In the genomic region with DNA sequence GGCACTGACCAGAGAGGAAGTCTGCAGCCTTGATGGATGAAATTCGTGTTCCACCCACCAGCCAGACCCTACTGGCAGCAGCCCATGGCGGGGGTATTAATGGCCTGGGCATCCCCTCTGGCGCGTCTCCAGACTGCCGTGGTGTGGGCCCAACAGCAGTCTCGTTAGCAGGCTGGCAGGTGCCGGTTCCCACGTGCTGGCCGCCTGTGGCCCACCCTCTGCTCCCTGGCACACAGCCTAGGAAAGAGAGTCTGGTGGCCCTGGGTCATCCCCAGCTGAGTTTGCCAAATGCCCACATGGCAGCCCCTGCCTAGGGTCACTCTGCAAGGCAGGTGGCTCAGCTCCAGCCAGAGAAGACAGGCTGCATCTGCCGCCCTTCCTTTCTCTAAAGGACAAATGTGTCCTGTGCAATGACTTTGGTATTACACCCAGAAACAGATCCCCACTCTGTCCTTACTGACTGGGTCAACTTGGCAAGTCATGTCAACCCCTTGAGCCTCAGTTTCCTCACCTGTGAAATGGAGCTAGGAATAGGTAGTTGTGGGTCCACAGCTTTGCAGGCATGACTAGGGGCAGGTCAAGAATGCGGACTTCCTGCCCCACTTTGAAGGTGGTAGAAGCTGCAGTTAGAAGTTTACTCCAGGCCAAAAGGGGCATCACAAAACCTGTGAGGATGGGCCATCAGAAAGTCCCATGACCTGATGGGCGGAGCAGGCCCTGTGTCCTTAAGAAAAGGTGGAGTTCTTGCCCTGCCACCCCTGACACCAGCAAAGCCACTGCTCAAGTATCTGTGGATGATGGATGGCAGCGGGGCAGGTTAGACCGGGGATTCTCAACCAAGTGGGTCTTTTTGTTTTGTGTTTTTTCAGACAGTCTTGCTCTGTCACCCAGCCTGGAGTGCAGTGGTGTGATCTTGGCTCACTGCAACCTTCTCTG, we compare ENCODE assay signal across 31 cellular contexts.
DNase-seq lines count a peak whose midpoint lies in the region; ATAC-seq, FAIRE-seq and TF ChIP-seq lines count a peak whose summit lies in the region.
"Had no signal": no experiment of that assay in that cellular context is flagged by ENCODE, and none has a peak within 500 bp of the region (broad histone marks: within the 10 kb centered on the region; RNA-seq: fewer than 3 reads in every experiment).

No MANE protein-coding gene starts in this region.

- CTCF ChIA-PET in K562 (lab: Yijun Ruan, JAX; ENCODE audit: low intra/inter-chr PET ratio): no interaction called here

- no peak for TF ChIP-seq POLR2A in K562 (conservative IDR thresholded peaks at IDR 0.05)

- H3K9me3 ChIP-seq in BE2C (no peaks in the 10 kb centered on the region), K562 (replicated peaks; ENCODE audit: control insufficient read depth, insufficient read depth, low read depth, low read length) (no peaks in the 10 kb centered on the region)
- H3K9me3 ChIP-seq: mucosa of descending colon, suprapubic skin had no signal

- 90% methylated on average over 14 of the region's 14 CpGs for WGBS in K562 (ENCODE audit: insufficient coverage, low coverage, missing lambda C conversion rate)

- in situ Hi-C loops in K562 (cut with MboI): no loop called here

- H3K79me2 ChIP-seq in K562 (ENCODE audit: control insufficient read depth, insufficient read depth, low read length): no peaks in the 10 kb centered on the region

- TF ChIP-seq EP300 in K562 (IDR thresholded peaks at IDR 0.05; ENCODE audit: low read length): no peak

- no peaks in the 10 kb centered on the region for H4K20me1 ChIP-seq in K562 (replicated peaks; ENCODE audit: control insufficient read depth, insufficient read depth, low read length)

- no peaks in the 10 kb centered on the region for H3K9me1 ChIP-seq in K562 (ENCODE audit: control insufficient read depth, insufficient read depth, low read length)

- H3K36me3 ChIP-seq in BE2C (peaks cover 34% of the 10 kb centered on the region), K562 (ENCODE audit: control insufficient read depth, insufficient read depth, low read length) (peaks cover 23% of the 10 kb centered on the region; the same call in 2 of the 3 replicates)

- TF ChIP-seq RAD21 in K562 (CRISPR knock-in tag; conservative IDR thresholded peaks at IDR 0.05 in 1 of 2, IDR thresholded peaks at IDR 0.05 in 1 of 2): no peak

- no peak overlapping the region for H3K27ac ChIP-seq in K562 (ENCODE audit: extremely low read depth, low read depth, low read length)
- H3K27ac ChIP-seq: KMS-11, suprapubic skin, VCaP had no signal

- no peak for ATAC-seq in K562
- ATAC-seq in GM18511 (IDR thresholded peaks at IDR 0.05; ENCODE audit: unreplicated experiment): no peak
- ATAC-seq: activated CD4-positive, alpha-beta T cell treated with anti-CD3 and anti-CD28 coated beads for 36 hours; activated T-helper 17 cell treated with anti-CD3 and anti-CD28 coated beads, Interleukin-2, amount 50 U/mL, for 72 hours; left cardiac atrium; mucosa of descending colon; Panc1 had no signal

- DNase-seq in BE2C (peak; percentile 51), DMS 273 (lab: John Stamatoyannopoulos, UW; ENCODE audit: unreplicated experiment) (peak; percentile 69), K562 (ENCODE audit: extremely low read depth in 1 of 4, low spot score in 3 of 4) (no peak), myocyte (ENCODE audit: low read depth) (peak; percentile 89), NCI-H1436 treated with DMSO at 0.1 percent for 48 hours (lab: John Stamatoyannopoulos, UW) (no peak), NOMO-1 (lab: John Stamatoyannopoulos, UW; ENCODE audit: unreplicated experiment in 2 of 2) (no peak)
- DNase-seq: ACHN; activated CD4-positive, alpha-beta T cell treated with anti-CD3 and anti-CD28 coated beads for 36 hours; activated naive CD4-positive, alpha-beta T cell treated with anti-CD3 and anti-CD28 coated beads, Interleukin-2, amount 50 U/mL, for 16 hours; DMS53; H7; left cardiac atrium; mammary epithelial cell; MM.1S; NCI-H146; NCI-H2171 treated with DMSO at 0.1 percent for 48 hours; NCI-H526; nephron progenitor cell; small intestine; stimulated activated naive CD4-positive, alpha-beta T cell; T-helper 9 cell had no signal

- H3K27me3 ChIP-seq in BE2C (no peaks in the 10 kb centered on the region), K562 (ENCODE audit: control insufficient read depth in 2 of 2, insufficient read depth in 2 of 2, low read length in 2 of 2) (no peaks in the 10 kb centered on the region)
- H3K27me3 ChIP-seq: suprapubic skin had no signal

- H3K4me1 ChIP-seq in BE2C (peaks cover 10% of the 10 kb centered on the region), K562 (replicated peaks in 1 of 2; ENCODE audit: control insufficient read depth in 2 of 2, insufficient read depth in 2 of 2, low read length in 2 of 2) (peaks cover 0 to 8% of the 10 kb centered on the region in 2 experiments; a peak in 3 of 5 replicates)

- FAIRE-seq in K562 (lab: Jason Lieb, UNC): no peak
- FAIRE-seq: frontal cortex, G401.6, small intestine, urothelium cell line had no signal

- TF ChIP-seq CTCF in BE2C (IDR thresholded peaks at IDR 0.05; ENCODE audit: low read depth, low read length) (no peak), K562 (IDR thresholded peaks at IDR 0.05 in 2 of 3, conservative IDR thresholded peaks at IDR 0.05 in 1 of 3; ENCODE audit: insufficient read depth in 2 of 3, low read depth in 1 of 3, low read length in 3 of 3) (no peak)

- POLR2A ChIA-PET in K562 (lab: Yijun Ruan, JAX): no interaction called here

- no peak overlapping the region for H3K9ac ChIP-seq in K562 (ENCODE audit: insufficient read depth in 1 of 2, low read depth in 2 of 2, low read length in 2 of 2)
- H3K9ac ChIP-seq: KMS-11 had no signal

- no peak overlapping the region for H2AFZ ChIP-seq in K562 (ENCODE audit: low read depth, low read length)

- intact Hi-C loops in K562 (cut with micrococcal nuclease): no loop called here

- no TSS peak for BruUV-seq in K562 (replicated peaks; lab: Mats Ljungman, UMichigan)

- H3K4me3 ChIP-seq in BE2C (ENCODE audit: low read depth, low read length) (no peak overlapping the region), K562 (no peak overlapping the region)
- H3K4me3 ChIP-seq: mucosa of descending colon, suprapubic skin had no signal

- no peak overlapping the region for H3K4me2 ChIP-seq in K562 (ENCODE audit: insufficient read depth, low read length)
- H3K4me2 ChIP-seq: KMS-11 had no signal

TF ChIP-seq in K562, 482 proteins besides CTCF, POLR2A, EP300 and RAD21:
- TF ChIP-seq ZNF232 (CRISPR knock-in tag; IDR thresholded peaks at IDR 0.05): 0 out of 2 replicates have a peak, but pooled peaks have one; percentile 45
- no peak for TF ChIP-seq SRSF3 (IDR thresholded peaks at IDR 0.05; ENCODE audit: insufficient read depth, low read length)
- peak; percentile 41; the same call in 1 of the 2 replicates for TF ChIP-seq POLR2G (IDR thresholded peaks at IDR 0.05; ENCODE audit: low read depth, low read length)
- peak; percentile 28 for TF ChIP-seq RBM25 (IDR thresholded peaks at IDR 0.05; ENCODE audit: low read depth, low read length, severe bottlenecking)
- TF ChIP-seq ARHGAP35 (IDR thresholded peaks at IDR 0.05; ENCODE audit: partially characterized antibody): no peak

Comparison
In these comparisons a context has a peak if more than half of its experiments do, and no peak if none do; other contexts are left out.
1. DNase-seq: peak in BE2C (single experiment), DMS 273 (single experiment) and myocyte (single experiment); none in K562 (0 of 4), NCI-H1436 treated with DMSO at 0.1 percent for 48 hours (single experiment) and NOMO-1 (0 of 2).